In the genomic region with DNA sequence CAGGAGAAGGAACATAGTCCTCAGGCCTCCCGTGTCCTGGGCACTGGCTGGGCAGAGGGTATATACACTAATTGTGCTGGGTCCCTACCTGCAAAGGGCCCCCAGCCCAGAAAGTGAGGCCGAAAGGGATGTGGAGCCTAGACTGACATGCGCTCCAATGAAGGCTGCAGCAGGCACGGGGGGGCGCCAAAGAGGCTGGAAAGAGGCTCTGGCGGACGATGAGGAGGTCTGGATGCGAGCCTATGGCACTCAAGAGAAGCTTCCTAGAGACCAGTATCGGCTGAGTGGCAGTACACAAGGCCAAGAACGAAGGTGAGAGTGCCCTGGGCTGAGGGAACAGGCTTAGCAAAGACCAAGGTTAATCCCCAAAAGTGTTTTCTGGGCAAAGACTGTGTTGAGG, we compare ENCODE assay signal across 11 cellular contexts. TPM values are rescaled to one million over a fixed set of nuclear protein-coding genes. Genes with fewer than 3 reads are reported as not detected.
A peak's percentile ranks its signal among the peaks of the same experiment; 100 is the strongest.
DNase-seq lines count a peak whose midpoint lies in the region; ATAC-seq, FAIRE-seq and TF ChIP-seq lines count a peak whose summit lies in the region.
"Had no signal": no experiment of that assay in that cellular context is flagged by ENCODE, and none has a peak within 500 bp of the region (broad histone marks: within the 10 kb centered on the region; RNA-seq: fewer than 3 reads in every experiment).

No MANE protein-coding gene starts in this region.

- H3K27me3 ChIP-seq in SK-N-SH (ENCODE audit: insufficient read depth) (no peaks in the 10 kb centered on the region), GM12878 (replicated peaks in 1 of 2; ENCODE audit: control insufficient read depth in 2 of 2, insufficient read depth in 2 of 2, low read length in 1 of 2) (no peaks in the 10 kb centered on the region), mesendoderm (ENCODE audit: insufficient read depth, low read length, poor library complexity) (no peaks in the 10 kb centered on the region)
- H3K27me3 ChIP-seq: adrenal gland, pancreas had no signal

- no peak overlapping the region for H3K56ac ChIP-seq in mesendoderm (ENCODE audit: low read length)

- peaks cover 0 to 9% of the 10 kb centered on the region in 2 experiments; a peak in 2 of 4 replicates for H3K4me1 ChIP-seq in SK-N-SH (ENCODE audit: control insufficient read depth in 1 of 2, insufficient read depth in 2 of 2, low read depth in 1 of 2, low read length in 1 of 2)
- peaks cover 12% of the 10 kb centered on the region for H3K4me1 ChIP-seq in GM12878 (ENCODE audit: control insufficient read depth, insufficient read depth, low read length)
- H3K4me1 ChIP-seq in mesendoderm (ENCODE audit: control insufficient read depth, low read depth, low read length): no peaks in the 10 kb centered on the region
- H3K4me1 ChIP-seq: pancreas had no signal

- no peak overlapping the region for H3K4ac ChIP-seq in mesendoderm (ENCODE audit: low read depth, low read length)

- in situ Hi-C loops in GM12878 (cut with MboI): no loop called here

- TF ChIP-seq POLR2A in GM12878 (IDR thresholded peaks at IDR 0.05; ENCODE audit: low read depth, low read length): no peak

- no peak overlapping the region for H4K5ac ChIP-seq in mesendoderm (ENCODE audit: low read length)

- H3K36me3 ChIP-seq in SK-N-SH (replicated peaks in 1 of 2; ENCODE audit: control insufficient read depth in 1 of 2, insufficient read depth in 2 of 2, low read length in 1 of 2) (peaks cover 23 to 28% of the 10 kb centered on the region in 2 experiments), GM12878 (ENCODE audit: control insufficient read depth in 2 of 2, insufficient read depth in 2 of 2, low read length in 1 of 2) (peaks cover 8 to 10% of the 10 kb centered on the region in 2 experiments; a peak in 3 of 4 replicates), mesendoderm (ENCODE audit: control insufficient read depth, insufficient read depth, low read length) (peaks cover 3% of the 10 kb centered on the region)

- ATAC-seq in SK-N-SH treated with all-trans-retinoic acid at 6 μM for 48 hours (no peak), GM12878 (no peak), GM21526 (IDR thresholded peaks at IDR 0.05; ENCODE audit: low FRiP score, unreplicated experiment) (no peak), GM19324 (IDR thresholded peaks at IDR 0.05; ENCODE audit: low FRiP score, unreplicated experiment) (no peak)
- ATAC-seq: pancreas had no signal

- TF ChIP-seq CTCF in SK-N-SH (IDR thresholded peaks at IDR 0.05) (no peak), GM12878 (IDR thresholded peaks at IDR 0.05 in 2 of 3, conservative IDR thresholded peaks at IDR 0.05 in 1 of 3; ENCODE audit: control insufficient read depth in 2 of 3, extremely low read depth in 1 of 3, insufficient read depth in 1 of 3, low read depth in 3 of 3, low read length in 3 of 3) (peak; percentile 11 to 26 (median 15); a peak in 2 of 6 replicates)

- 0 out of 2 replicates have a peak, but pooled peaks have one; percentile 25 for TF ChIP-seq RAD21 in SK-N-SH (IDR thresholded peaks at IDR 0.05; ENCODE audit: low read length)
- 0 out of 2 replicates have a peak, but pooled peaks have one; percentile 15 for TF ChIP-seq RAD21 in GM12878 (IDR thresholded peaks at IDR 0.05; ENCODE audit: insufficient read depth, low read depth, low read length)

- no peaks in the 10 kb centered on the region for H3K9me2 ChIP-seq in SK-N-SH

- WGBS in SK-N-SH (ENCODE audit: low lambda C conversion rate): 94% methylated on average over 10 of the region's 10 CpGs
- WGBS in GM12878 (ENCODE audit: insufficient coverage, insufficient replicate concordance, low lambda C conversion rate, missing lambda C conversion rate): 69% methylated on average over 10 of the region's 10 CpGs
- no CpG with 5 or more reads among the region's 10 CpGs for WGBS in mesendoderm (ENCODE audit: extremely low coverage, insufficient coverage, low lambda C conversion rate)

- no peak overlapping the region for H3K9ac ChIP-seq in SK-N-SH
- H3K9ac ChIP-seq in GM12878 (ENCODE audit: control insufficient read depth, insufficient read depth, low read length): no peak overlapping the region
- no peak overlapping the region for H3K9ac ChIP-seq in mesendoderm (ENCODE audit: low read length)

- H3K27ac ChIP-seq in SK-N-SH (ENCODE audit: low read depth in 2 of 2, low read length in 1 of 2) (no peak overlapping the region), GM12878 (ENCODE audit: control insufficient read depth, insufficient read depth) (no peak overlapping the region), mesendoderm (ENCODE audit: low read depth, low read length) (no peak overlapping the region)
- H3K27ac ChIP-seq: adrenal gland, pancreas had no signal

- H3K9me3 ChIP-seq in SK-N-SH (no peaks in the 10 kb centered on the region), GM12878 (replicated peaks; ENCODE audit: control insufficient read depth, insufficient read depth, low read length) (no peaks in the 10 kb centered on the region)
- H3K9me3 ChIP-seq: adrenal gland, pancreas had no signal

- H3K4me2 ChIP-seq in SK-N-SH (no peak overlapping the region), GM12878 (ENCODE audit: control insufficient read depth, insufficient read depth) (no peak overlapping the region), mesendoderm (ENCODE audit: low read length) (no peak overlapping the region)

- H3K18ac ChIP-seq in mesendoderm (ENCODE audit: low read length): no peak overlapping the region

- H2BK15ac ChIP-seq in mesendoderm (replicated peaks; ENCODE audit: low read depth): no peak overlapping the region

- no peak overlapping the region for H4K8ac ChIP-seq in mesendoderm (ENCODE audit: low read depth, low read length)

- H4K20me1 ChIP-seq in SK-N-SH (ENCODE audit: insufficient read depth) (peaks cover 3% of the 10 kb centered on the region), GM12878 (ENCODE audit: control insufficient read depth, insufficient read depth) (no peaks in the 10 kb centered on the region)

- H3F3A ChIP-seq in SK-N-SH (replicated peaks; ENCODE audit: insufficient read depth): peaks cover 10% of the 10 kb centered on the region

- H3K79me2 ChIP-seq in SK-N-SH (ENCODE audit: insufficient read depth): no peaks in the 10 kb centered on the region
- no peaks in the 10 kb centered on the region; the same call in 1 of the 2 replicates for H3K79me2 ChIP-seq in GM12878 (ENCODE audit: control insufficient read depth, insufficient read depth, low read length)
- no peaks in the 10 kb centered on the region for H3K79me2 ChIP-seq in mesendoderm (ENCODE audit: control insufficient read depth, insufficient read depth, low read length)

- SMC1A ChIA-PET in GM12878 (lab: Charles Lee; ENCODE audit: uncharacterized antibody, unreplicated experiment): no interaction called here

- POLR2A ChIA-PET in SK-N-SH (lab: Yijun Ruan, JAX) (no interaction called here), HEK293T (lab: Yijun Ruan, JAX) (interaction anchor here (1.0 kb wide), 1 partner anchor 17 kb away, joined by 5 read pairs; the partner anchor contains the start of gene ZNF473), GM12878 (lab: Charles Lee) (no interaction called here)

- no peak for TF ChIP-seq EP300 in SK-N-SH (IDR thresholded peaks at IDR 0.05; ENCODE audit: borderline replicate concordance in 1 of 2, low read depth in 1 of 2, low read length in 1 of 2)
- no peak for TF ChIP-seq EP300 in GM12878 (IDR thresholded peaks at IDR 0.05; ENCODE audit: borderline replicate concordance in 1 of 2, control insufficient read depth in 1 of 2, low read depth in 2 of 2, low read length in 2 of 2)

- CTCF ChIA-PET in SK-N-SH (lab: Yijun Ruan, JAX) (no interaction called here), HEK293T (lab: Yijun Ruan, JAX) (interaction anchor here (0.6 to 1.0 kb wide), 3 partner anchors 10 to 158 kb away, joined by 3 to 5 read pairs (median 3); no protein-coding TSS in a partner anchor), GM12878 (lab: Yijun Ruan, JAX) (interaction anchor here (0.8 to 1.4 kb wide), 2 partner anchors 11 to 128 kb away, joined by 3 read pairs; no protein-coding TSS in a partner anchor)

- no peak overlapping the region for H2AK5ac ChIP-seq in mesendoderm (ENCODE audit: low read length)

- RAD21 ChIA-PET in GM12878 (lab: Charles Lee; ENCODE audit: unreplicated experiment): no interaction called here

- intact Hi-C loops in GM12878 (cut with micrococcal nuclease; ENCODE audit: unreplicated experiment): no loop called here

- H3K4me3 ChIP-seq in SK-N-SH (ENCODE audit: low read depth in 2 of 2, low read length in 1 of 2): no peak overlapping the region
- no peak overlapping the region for H3K4me3 ChIP-seq in GM12878
- no peak overlapping the region for H3K4me3 ChIP-seq in mesendoderm (ENCODE audit: low read length)
- H3K4me3 ChIP-seq: adrenal gland, pancreas had no signal

- H2AFZ ChIP-seq in SK-N-SH (ENCODE audit: low read depth) (no peak overlapping the region), GM12878 (ENCODE audit: control insufficient read depth, low read depth, low read length) (no peak overlapping the region)

- H3K79me1 ChIP-seq in mesendoderm (ENCODE audit: low read length): no peaks in the 10 kb centered on the region

- no peak overlapping the region for H3K23ac ChIP-seq in mesendoderm (ENCODE audit: low read length)

- no peak for DNase-seq in SK-N-SH
- DNase-seq in HEK293T (ENCODE audit: extremely low spot score): peak; percentile 64
- DNase-seq in GM12878 (ENCODE audit: low read depth, low spot score): no peak
- peak; percentile 66 for DNase-seq in mesendoderm
- no peak for DNase-seq in GM19239 (ENCODE audit: insufficient read length, low spot score)
- DNase-seq: pancreas had no signal

- FAIRE-seq in GM12878 (lab: Jason Lieb, UNC): no peak
- no peak for FAIRE-seq in GM19239 (lab: Jason Lieb, UNC)
- FAIRE-seq: pancreas had no signal

- no TSS peak for BruUV-seq in GM12878 (replicated peaks; lab: Mats Ljungman, UMichigan)

- no peak overlapping the region for H2BK120ac ChIP-seq in mesendoderm (ENCODE audit: low read depth, low read length)

- H2BK5ac ChIP-seq in mesendoderm (ENCODE audit: low read length): no peak overlapping the region

RNA-seq across cellular contexts. Expression of gene VRK3, which starts 16.6 kb away (rescaled TPM):
- polyA plus RNA-seq in SK-N-SH (2012; rRNA removed): 30.3 and 33.5 TPM in 2 replicates
- 19.0 and 25.2 TPM in 2 replicates for polyA plus RNA-seq in SK-N-SH (2012; cell fraction: cytosol; rRNA removed)
- 51.7 and 57.8 TPM in 2 replicates for polyA plus RNA-seq in SK-N-SH (2012; cell fraction: nucleus; rRNA removed)
- 93.7 and 94.5 TPM in 2 replicates for total RNA-seq in GM12878 (2013; cell fraction: nucleolus; rRNA removed)
- 35.0 and 36.2 TPM in 2 replicates for total RNA-seq in GM12878 (2014; rRNA removed)
- total RNA-seq in GM12878 (2014; rRNA removed; fragmentation: Illumina TruSeq; extraction: Trizol): 34.2 and 35.7 TPM in 2 replicates
- total RNA-seq in GM12878 (2021): 36.0 and 43.1 TPM in 2 replicates
- 24.2 TPM for polyA plus RNA-seq in GM12878 (2011; ENCODE audit: low read depth)
- polyA plus RNA-seq in GM12878 (2011; rRNA removed): 34.1 and 50.7 TPM in 2 replicates
- 37.8 and 48.1 TPM in 2 replicates for polyA plus RNA-seq in GM12878 (2011; cell fraction: cytosol; rRNA removed)
- polyA plus RNA-seq in GM12878 (2011; cell fraction: nucleus; rRNA removed): 45.8 and 46.6 TPM in 2 replicates
- polyA plus RNA-seq in GM12878 (2012): 33.4 and 36.9 TPM in 2 replicates
- 61.5 and 61.9 TPM in 2 replicates for polyA plus RNA-seq in GM12878 (2014; fragmentation: Illumina TruSeq; extraction: Trizol)
- polyA plus RNA-seq in GM12878 (2014; fragmentation: Nextera tagmentation; extraction: Ambion mirVana): 10 to 100 TPM; 22.5 to 29.6 TPM
- polyA plus RNA-seq in GM12878 (2014; rRNA removed): 17.3 and 23.1 TPM in 2 replicates
- polyA plus RNA-seq in GM12878 (2016; fragmentation: Nextera tagmentation; extraction: Ambion mirVana): 10 to 100 TPM; 48.2 to 50.7 TPM
- polyA minus RNA-seq in GM12878 (2011; rRNA and poly(A)+ RNA removed): 30.3 and 34.6 TPM in 2 replicates
- 8.0 and 14.2 TPM in 2 replicates for polyA minus RNA-seq in GM12878 (2011; cell fraction: cytosol; rRNA and poly(A)+ RNA removed)
- polyA minus RNA-seq in GM12878 (2011; cell fraction: nucleus; rRNA and poly(A)+ RNA removed): 20.6 and 35.2 TPM in 2 replicates
- polyA plus RNA-seq in mesendoderm (2013, experiment 1 of 2): 15.1 TPM
- 15.4 TPM for polyA plus RNA-seq in mesendoderm (2013, experiment 2 of 2)

RNA-seq across cellular contexts. Expression of gene ZNF473, which starts 17.3 kb away (rescaled TPM):
- polyA plus RNA-seq in SK-N-SH (2012; rRNA removed) (5.4 and 5.9 TPM in 2 replicates), GM12878 (2011; rRNA removed) (13.4 and 14.9 TPM in 2 replicates), GM12878 (2014; fragmentation: Illumina TruSeq; extraction: Trizol) (7.4 and 9.1 TPM in 2 replicates), GM12878 (2014; fragmentation: Nextera tagmentation; extraction: Ambion mirVana) (1 to 10 TPM; 2.3 to 2.8 TPM), GM12878 (2014; rRNA removed) (5.3 and 5.7 TPM in 2 replicates), GM12878 (2016; fragmentation: Nextera tagmentation; extraction: Ambion mirVana) (1 to 10 TPM; 5.7 TPM)
- polyA plus RNA-seq in SK-N-SH (2012; cell fraction: cytosol; rRNA removed): 3.7 and 4.7 TPM in 2 replicates
- 8.2 and 10.7 TPM in 2 replicates for polyA plus RNA-seq in SK-N-SH (2012; cell fraction: nucleus; rRNA removed)
- 34.2 and 36.5 TPM in 2 replicates for total RNA-seq in GM12878 (2013; cell fraction: nucleolus; rRNA removed)
- total RNA-seq in GM12878 (2014; rRNA removed) (6.8 TPM in 2 replicates), GM12878 (2014; rRNA removed; fragmentation: Illumina TruSeq; extraction: Trizol) (7.1 and 8.7 TPM in 2 replicates), GM12878 (2021) (10.0 and 10.2 TPM in 2 replicates)
- polyA plus RNA-seq in GM12878 (2011; ENCODE audit: low read depth): 4.4 TPM
- polyA plus RNA-seq in GM12878 (2011; cell fraction: cytosol; rRNA removed): 8.5 and 10.3 TPM in 2 replicates
- 26.2 and 27.2 TPM in 2 replicates for polyA plus RNA-seq in GM12878 (2011; cell fraction: nucleus; rRNA removed)
- polyA plus RNA-seq in GM12878 (2012): 4.4 and 6.4 TPM in 2 replicates
- polyA minus RNA-seq in GM12878 (2011; rRNA and poly(A)+ RNA removed): 19.8 and 19.9 TPM in 2 replicates
- 3.5 and 7.9 TPM in 2 replicates for polyA minus RNA-seq in GM12878 (2011; cell fraction: cytosol; rRNA and poly(A)+ RNA removed)
- 9.4 and 16.3 TPM in 2 replicates for polyA minus RNA-seq in GM12878 (2011; cell fraction: nucleus; rRNA and poly(A)+ RNA removed)
- 5.3 TPM for polyA plus RNA-seq in mesendoderm (2013, experiment 1 of 2)
- polyA plus RNA-seq in mesendoderm (2013, experiment 2 of 2): 5.4 TPM

RNA-seq across cellular contexts. Expression of gene SIGLEC11, which starts 47.6 kb away (rescaled TPM):
- polyA plus RNA-seq in SK-N-SH (2012; rRNA removed) (not detected in 2 replicates), GM12878 (2011; rRNA removed) (not detected in 2 replicates), GM12878 (2014; fragmentation: Illumina TruSeq; extraction: Trizol) (not detected in 2 replicates), GM12878 (2014; fragmentation: Nextera tagmentation; extraction: Ambion mirVana) (not detected), GM12878 (2014; rRNA removed) (not detected in 2 replicates), GM12878 (2016; fragmentation: Nextera tagmentation; extraction: Ambion mirVana) (not detected)
- not detected in 2 replicates for polyA plus RNA-seq in SK-N-SH (2012; cell fraction: cytosol; rRNA removed)
- not detected in 2 replicates for polyA plus RNA-seq in SK-N-SH (2012; cell fraction: nucleus; rRNA removed)
- not detected in 2 replicates for total RNA-seq in GM12878 (2013; cell fraction: nucleolus; rRNA removed)
- total RNA-seq in GM12878 (2014; rRNA removed) (not detected in 2 replicates), GM12878 (2014; rRNA removed; fragmentation: Illumina TruSeq; extraction: Trizol) (not detected in 2 replicates), GM12878 (2021) (not detected in 2 replicates)
- polyA plus RNA-seq in GM12878 (2011; ENCODE audit: low read depth): not detected
- not detected in 2 replicates for polyA plus RNA-seq in GM12878 (2011; cell fraction: cytosol; rRNA removed)
- not detected in 2 replicates for polyA plus RNA-seq in GM12878 (2011; cell fraction: nucleus; rRNA removed)
- not detected in 2 replicates for polyA plus RNA-seq in GM12878 (2012)
- polyA minus RNA-seq in GM12878 (2011; rRNA and poly(A)+ RNA removed): not detected in 2 replicates
- not detected in 2 replicates for polyA minus RNA-seq in GM12878 (2011; cell fraction: cytosol; rRNA and poly(A)+ RNA removed)
- not detected in 2 replicates for polyA minus RNA-seq in GM12878 (2011; cell fraction: nucleus; rRNA and poly(A)+ RNA removed)
- polyA plus RNA-seq in mesendoderm (2013, experiment 1 of 2): not detected
- not detected for polyA plus RNA-seq in mesendoderm (2013, experiment 2 of 2)
- total RNA-seq: M059J had no signal

Comparison
In these comparisons a context has a peak if more than half of its experiments do, and no peak if none do; other contexts are left out.
1. DNase-seq: peak in HEK293T (single experiment) and mesendoderm (single experiment); none in SK-N-SH (single experiment), GM12878 (single experiment) and GM19239 (single experiment).
2. Of the 26 proteins assayed by ChIP-seq in both GM12878 and SK-N-SH: peak only in GM12878: CTCF; only in SK-N-SH: none; in both: RAD21; in neither: 24.